10 cellular contexts compared by ENCODE assay signal in the genomic region with DNA sequence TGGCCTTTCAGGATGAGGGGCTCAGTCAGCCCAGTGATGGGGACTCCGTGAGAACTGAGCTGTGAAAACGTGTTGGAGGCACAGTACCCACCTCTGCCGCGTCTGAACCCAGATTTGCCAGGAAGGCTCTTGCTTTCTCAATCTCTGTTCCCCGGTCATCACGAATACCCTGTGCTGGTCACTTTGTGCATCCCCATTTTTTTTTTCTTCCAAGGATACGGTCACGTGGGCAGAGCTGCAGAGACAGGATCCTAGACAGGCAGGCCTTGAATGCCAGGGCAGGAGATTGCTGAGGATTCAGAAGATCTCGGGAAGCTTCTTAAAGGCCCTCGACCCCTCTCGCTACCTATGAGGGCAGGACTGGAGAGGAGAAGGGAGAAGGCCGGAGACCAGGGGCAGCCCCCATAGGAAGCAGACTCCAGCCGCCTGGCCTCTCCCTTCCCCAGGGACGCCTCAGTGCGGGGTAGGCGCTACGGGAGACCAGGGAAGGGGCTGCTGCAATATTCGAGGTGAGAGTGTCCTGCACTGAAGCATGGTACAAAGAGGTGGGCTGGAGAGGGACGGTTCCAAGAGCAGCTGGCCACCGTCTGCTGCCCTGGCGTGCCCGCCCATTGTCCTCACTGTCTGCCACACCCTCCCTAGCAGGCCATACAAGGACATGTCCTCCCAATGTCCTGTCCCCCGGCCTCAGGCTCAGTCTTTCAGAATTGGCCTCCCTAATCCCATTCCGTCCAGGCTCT. TPM values are rescaled to one million over a fixed set of nuclear protein-coding genes. Genes with fewer than 3 reads are reported as not detected.
DNase-seq lines count a peak whose midpoint lies in the region; ATAC-seq, FAIRE-seq and TF ChIP-seq lines count a peak whose summit lies in the region.
"Had no signal": no experiment of that assay in that cellular context is flagged by ENCODE, and none has a peak within 500 bp of the region (broad histone marks: within the 10 kb centered on the region; RNA-seq: fewer than 3 reads in every experiment).

No MANE protein-coding gene starts in this region.

- H3K4me1 ChIP-seq in mesenchymal stem cell (ENCODE audit: control insufficient read depth, insufficient read depth, low read depth, low read length): peaks cover 12% of the 10 kb centered on the region

- H3K4me3 Mint-ChIP-seq in natural killer cell: no peak overlapping the region
- no peak overlapping the region for H3K4me3 Mint-ChIP-seq in natural killer cell treated with Interleukin-12 subunit alpha and Interleukin-12 subunit beta and Interleukin-15 and Interleukin-18, amount 100 ng/mL, for 72 hours

- peak overlapping the region; percentile 72 for H3K9ac ChIP-seq in mesenchymal stem cell (ENCODE audit: low read length)

- no peak overlapping the region for H3K27ac Mint-ChIP-seq in natural killer cell
- H3K27ac Mint-ChIP-seq in natural killer cell treated with Interleukin-12 subunit alpha and Interleukin-12 subunit beta and Interleukin-15 and Interleukin-18, amount 100 ng/mL, for 72 hours: peak overlapping the region in 1 of 2 donors; percentile 54

- no peaks in the 10 kb centered on the region for H3K27me3 ChIP-seq in bronchial epithelial cell (ENCODE audit: control insufficient read depth, insufficient read depth, low read length)
- no peaks in the 10 kb centered on the region for H3K27me3 ChIP-seq in mesenchymal stem cell (ENCODE audit: control insufficient read depth in 1 of 2, insufficient read depth in 1 of 2, low read length in 2 of 2)
- H3K27me3 ChIP-seq: left lung had no signal

- H2AK5ac ChIP-seq in mesenchymal stem cell (ENCODE audit: low read length, severe bottlenecking): no peak overlapping the region

- ATAC-seq in natural killer cell: no peak
- ATAC-seq in natural killer cell treated with Interleukin-12 subunit alpha and Interleukin-12 subunit beta and Interleukin-15 and Interleukin-18, amount 100 ng/mL, for 72 hours: no peak

- DNase-seq in natural killer cell (no peak), bronchial epithelial cell (ENCODE audit: low read depth) (no peak), mesenchymal stem cell (no peak), amniotic stem cell (lab: John Stamatoyannopoulos, UW) (no peak), NCI-H187 (lab: John Stamatoyannopoulos, UW) (no peak), cortex of kidney (lab: John Stamatoyannopoulos, UW) (no peak), OCI-M1 (lab: John Stamatoyannopoulos, UW) (no peak)
- no peak for DNase-seq in natural killer cell treated with Interleukin-12 subunit alpha and Interleukin-12 subunit beta and Interleukin-15 and Interleukin-18, amount 100 ng/mL, for 72 hours (ENCODE audit: low spot score)
- DNase-seq: NCI-H526 treated with DMSO at 0.1 percent for 48 hours had no signal

- H3K27me3 Mint-ChIP-seq in natural killer cell (ENCODE audit: low read depth in 2 of 2): peaks cover 0 to 9% of the 10 kb centered on the region in 2 donors
- peaks cover 7 to 16% of the 10 kb centered on the region in 2 donors for H3K27me3 Mint-ChIP-seq in natural killer cell treated with Interleukin-12 subunit alpha and Interleukin-12 subunit beta and Interleukin-15 and Interleukin-18, amount 100 ng/mL, for 72 hours

- H2BK5ac ChIP-seq in mesenchymal stem cell (ENCODE audit: low read depth, low read length, poor library complexity, severe bottlenecking): no peak overlapping the region

- intact Hi-C loops in natural killer cell (cut with micrococcal nuclease): loop anchor here (1.0 to 10.0 kb wide), 2 partner anchors 234 to 621 kb away; no protein-coding TSS in a partner anchor

- peak overlapping the region in 1 of 2 experiments; percentile 29 for H2BK12ac ChIP-seq in mesenchymal stem cell (ENCODE audit: low read length in 2 of 2)

- H3K9me3 ChIP-seq in mesenchymal stem cell (ENCODE audit: control insufficient read depth, low read length): no peaks in the 10 kb centered on the region
- H3K9me3 ChIP-seq: left lung had no signal

- H4K91ac ChIP-seq in mesenchymal stem cell (ENCODE audit: low read length): no peak overlapping the region

- no peak overlapping the region for H2BK120ac ChIP-seq in mesenchymal stem cell (ENCODE audit: low read depth, low read length)

- no peak overlapping the region for H3K14ac ChIP-seq in mesenchymal stem cell (ENCODE audit: low read length in 2 of 2)

- H4K8ac ChIP-seq in mesenchymal stem cell (ENCODE audit: low read length): peak overlapping the region; percentile 76

- no peak overlapping the region for H3K18ac ChIP-seq in mesenchymal stem cell (ENCODE audit: low read depth in 1 of 2, low read length in 2 of 2)

- peak overlapping the region; percentile 6 for H3K4me3 ChIP-seq in bronchial epithelial cell (ENCODE audit: low read depth, low read length)
- H3K4me3 ChIP-seq in mesenchymal stem cell (ENCODE audit: insufficient read depth in 1 of 2, low read depth in 1 of 2, low read length in 2 of 2): peak overlapping the region in 1 of 2 experiments; percentile 64
- H3K4me3 ChIP-seq: left lung had no signal

- peak overlapping the region in 1 of 2 experiments; percentile 34 for H3K23ac ChIP-seq in mesenchymal stem cell (ENCODE audit: low read length in 2 of 2)

- peak overlapping the region; percentile 54 for H2AFZ ChIP-seq in mesenchymal stem cell (ENCODE audit: low read depth, low read length)

- 79% methylated on average over 24 of the region's 24 CpGs for WGBS in mesenchymal stem cell

- H3K36me3 ChIP-seq in bronchial epithelial cell (ENCODE audit: control insufficient read depth, insufficient read depth, low read length): no peaks in the 10 kb centered on the region
- no peaks in the 10 kb centered on the region for H3K36me3 ChIP-seq in mesenchymal stem cell (ENCODE audit: control insufficient read depth in 1 of 2, insufficient read depth in 2 of 2, low read depth in 1 of 2, low read length in 2 of 2)
- H3K36me3 ChIP-seq: left lung had no signal

- H3K4me2 ChIP-seq in mesenchymal stem cell (ENCODE audit: low read length, poor library complexity, severe bottlenecking): peak overlapping the region; percentile 44

- H3K27ac ChIP-seq in mesenchymal stem cell (ENCODE audit: low read length, poor library complexity, severe bottlenecking): no peak overlapping the region
- H3K27ac ChIP-seq: left lung had no signal

- no peaks in the 10 kb centered on the region for H3K79me1 ChIP-seq in mesenchymal stem cell (replicated peaks; ENCODE audit: low read length, poor library complexity, severe bottlenecking)

- H2BK15ac ChIP-seq in mesenchymal stem cell (ENCODE audit: low read depth, poor library complexity, severe bottlenecking): no peak overlapping the region

- H3K36me3 Mint-ChIP-seq in natural killer cell: no peaks in the 10 kb centered on the region
- H3K36me3 Mint-ChIP-seq in natural killer cell treated with Interleukin-12 subunit alpha and Interleukin-12 subunit beta and Interleukin-15 and Interleukin-18, amount 100 ng/mL, for 72 hours: no peaks in the 10 kb centered on the region

- peaks cover 10 to 20% of the 10 kb centered on the region in 2 donors for H3K4me1 Mint-ChIP-seq in natural killer cell
- peaks cover 8 to 13% of the 10 kb centered on the region in 2 donors for H3K4me1 Mint-ChIP-seq in natural killer cell treated with Interleukin-12 subunit alpha and Interleukin-12 subunit beta and Interleukin-15 and Interleukin-18, amount 100 ng/mL, for 72 hours (ENCODE audit: low read depth in 2 of 2)

- TF ChIP-seq CTCF in natural killer cell (IDR thresholded peaks at IDR 0.05) (peak; percentile 41), bronchial epithelial cell (IDR thresholded peaks at IDR 0.05; ENCODE audit: insufficient read depth, low read length, severe bottlenecking) (no peak)

- no peak overlapping the region for H3K4ac ChIP-seq in mesenchymal stem cell (ENCODE audit: low read depth in 1 of 2, low read length in 2 of 2)

- FAIRE-seq in bronchial epithelial cell (lab: Jason Lieb, UNC): no peak

- H3K9me3 Mint-ChIP-seq in natural killer cell: no peaks in the 10 kb centered on the region
- H3K9me3 Mint-ChIP-seq in natural killer cell treated with Interleukin-12 subunit alpha and Interleukin-12 subunit beta and Interleukin-15 and Interleukin-18, amount 100 ng/mL, for 72 hours: no peaks in the 10 kb centered on the region

RNA-seq across cellular contexts. Expression of gene TAF1B, which starts 29.0 kb away (rescaled TPM):
- total RNA-seq in natural killer cell (10 to 100 TPM; 24.8 to 40.8 (median 26.8) TPM), bronchial epithelial cell (28.7 and 30.5 TPM in 2 replicates)
- 10 to 100 TPM; 34.4 to 42.3 TPM for total RNA-seq in natural killer cell treated with Interleukin-12 subunit alpha and Interleukin-12 subunit beta and Interleukin-15 and Interleukin-18, amount 100 ng/mL, for 72 hours
- 12.1 TPM for polyA plus RNA-seq in mesenchymal stem cell (2013, experiment 1 of 2)
- polyA plus RNA-seq in mesenchymal stem cell (2013, experiment 2 of 2): 12.5 TPM
